Comparison of ENCODE assay signal across 18 cellular contexts in the genomic region with DNA sequence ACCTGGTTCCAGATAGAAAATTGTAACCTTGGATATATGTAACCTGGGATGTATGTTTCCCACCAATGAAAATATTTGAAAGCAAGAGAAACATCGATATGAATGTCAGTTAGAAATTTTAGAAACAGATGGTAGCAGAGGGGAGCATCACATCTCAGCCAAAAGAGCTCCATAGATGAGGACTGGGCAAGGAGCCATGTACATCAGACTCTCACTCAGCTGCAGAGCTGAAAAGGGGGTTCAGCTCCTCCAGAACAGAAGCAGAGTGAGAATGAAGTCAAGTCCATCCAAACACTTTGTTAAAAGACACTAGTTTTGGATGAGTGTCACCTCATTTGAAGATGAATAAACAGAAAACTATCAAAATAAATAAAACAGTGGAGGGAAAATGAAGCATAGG.
DNase-seq lines count a peak whose midpoint lies in the region; ATAC-seq and TF ChIP-seq lines count a peak whose summit lies in the region.
"Had no signal": no experiment of that assay in that cellular context is flagged by ENCODE, and none has a peak within 500 bp of the region (broad histone marks: within the 10 kb centered on the region; RNA-seq: fewer than 3 reads in every experiment).

No MANE protein-coding gene starts in this region.

- H2AK5ac ChIP-seq in mesenchymal stem cell (ENCODE audit: low read length, severe bottlenecking), result no peak overlapping the region

- no peaks in the 10 kb centered on the region for H3K79me1 ChIP-seq in mesenchymal stem cell (replicated peaks; ENCODE audit: low read length, poor library complexity, severe bottlenecking)

- H3K18ac ChIP-seq in mesenchymal stem cell (ENCODE audit: low read depth in 1 of 2, low read length in 2 of 2), result no peak overlapping the region

- no peak for ATAC-seq in HG02610 (IDR thresholded peaks at IDR 0.05; ENCODE audit: unreplicated experiment)

- no peak overlapping the region for H3K9ac ChIP-seq in mesenchymal stem cell (ENCODE audit: low read length)
- H3K9ac ChIP-seq: KMS-11 had no signal

- H3K4me1 Mint-ChIP-seq in neural crest cell, result peaks cover 4% of the 10 kb centered on the region

- H3K9me3 ChIP-seq in mesenchymal stem cell (ENCODE audit: control insufficient read depth, low read length), result peaks cover 5% of the 10 kb centered on the region
- H3K9me3 ChIP-seq: SJSA1 had no signal

- H2BK12ac ChIP-seq in mesenchymal stem cell (ENCODE audit: low read length in 2 of 2), result no peak overlapping the region

- no peak overlapping the region for H2BK15ac ChIP-seq in mesenchymal stem cell (ENCODE audit: low read depth, poor library complexity, severe bottlenecking)

- WGBS in mesenchymal stem cell, result 98% methylated on average over 1 of the region's 1 CpG

- no peaks in the 10 kb centered on the region for H3K27me3 ChIP-seq in mesenchymal stem cell (ENCODE audit: control insufficient read depth in 1 of 2, insufficient read depth in 1 of 2, low read length in 2 of 2)
- H3K27me3 ChIP-seq: SJSA1 had no signal

- no peak overlapping the region for H3K14ac ChIP-seq in mesenchymal stem cell (ENCODE audit: low read length in 2 of 2)

- H2AFZ ChIP-seq in mesenchymal stem cell (ENCODE audit: low read depth, low read length), result no peak overlapping the region

- no peak overlapping the region for H2BK120ac ChIP-seq in mesenchymal stem cell (ENCODE audit: low read depth, low read length)

- H3K36me3 Mint-ChIP-seq in neural crest cell (ENCODE audit: low read depth), result no peaks in the 10 kb centered on the region

- H3K9me3 Mint-ChIP-seq in neural crest cell, result no peaks in the 10 kb centered on the region

- H4K8ac ChIP-seq in mesenchymal stem cell (ENCODE audit: low read length), result no peak overlapping the region

- H3K23ac ChIP-seq in mesenchymal stem cell (ENCODE audit: low read length in 2 of 2), result no peak overlapping the region

- H4K91ac ChIP-seq in mesenchymal stem cell (ENCODE audit: low read length), result no peak overlapping the region

- no peak for TF ChIP-seq CTCF in neural crest cell (conservative IDR thresholded peaks at IDR 0.05)

- H3K4me2 ChIP-seq in mesenchymal stem cell (ENCODE audit: low read length, poor library complexity, severe bottlenecking), result no peak overlapping the region

- no peak overlapping the region for H3K27ac ChIP-seq in mesenchymal stem cell (ENCODE audit: low read length, poor library complexity, severe bottlenecking)
- H3K27ac ChIP-seq: KMS-11, SJSA1 had no signal

- no peak overlapping the region for H3K4me3 ChIP-seq in mesenchymal stem cell (ENCODE audit: insufficient read depth in 1 of 2, low read depth in 1 of 2, low read length in 2 of 2)
- H3K4me3 ChIP-seq: SJSA1 had no signal

- H2BK5ac ChIP-seq in mesenchymal stem cell (ENCODE audit: low read depth, low read length, poor library complexity, severe bottlenecking), result no peak overlapping the region

- H3K36me3 ChIP-seq in mesenchymal stem cell (ENCODE audit: control insufficient read depth in 1 of 2, insufficient read depth in 2 of 2, low read depth in 1 of 2, low read length in 2 of 2), result peaks cover 0 to 31% of the 10 kb centered on the region in 2 experiments
- H3K36me3 ChIP-seq: SJSA1 had no signal

- peak overlapping the region; percentile 5 for H3K27ac Mint-ChIP-seq in neural crest cell (ENCODE audit: unreplicated experiment)

- no peaks in the 10 kb centered on the region for H3K4me1 ChIP-seq in mesenchymal stem cell (ENCODE audit: control insufficient read depth, insufficient read depth, low read depth, low read length)

- H3K27me3 Mint-ChIP-seq in neural crest cell (ENCODE audit: low read depth), result no peaks in the 10 kb centered on the region

- no peak overlapping the region for H3K4me3 Mint-ChIP-seq in neural crest cell

- H3K4ac ChIP-seq in mesenchymal stem cell (ENCODE audit: low read depth in 1 of 2, low read length in 2 of 2), result no peak overlapping the region

- peak; percentile 69 for DNase-seq in DMS 273 treated with DMSO at 0.1 percent for 48 hours (lab: John Stamatoyannopoulos, UW)
- peak; percentile 91 for DNase-seq in NCI-H2171 treated with DMSO at 0.1 percent for 48 hours (lab: John Stamatoyannopoulos, UW)
- peak; percentile 91 for DNase-seq in cerebellar cortex (ENCODE audit: low spot score)
- no peak for DNase-seq in neural crest cell (ENCODE audit: low read depth, low spot score)
- DNase-seq in mesenchymal stem cell, result no peak
- no peak for DNase-seq in activated T-cell treated with anti-CD3 and anti-CD28 coated beads, Interleukin-2, amount 50 U/mL, for 1 hour
- DNase-seq in 8988T, result no peak
- DNase-seq: ACHN, AML-193, COR-L47, EL, NCI-H1048, NCI-H1930, NCI-H2227 treated with DMSO at 0.1 percent for 48 hours, NCI-H526 treated with DMSO at 0.1 percent for 48 hours had no signal

Comparison
In these comparisons a context has a peak if more than half of its experiments do, and no peak if none do; other contexts are left out.
1. DNase-seq: peak in DMS 273 treated with DMSO at 0.1 percent for 48 hours (single experiment), NCI-H2171 treated with DMSO at 0.1 percent for 48 hours (single experiment) and cerebellar cortex (single experiment); none in neural crest cell (single experiment), mesenchymal stem cell (single experiment), activated T-cell treated with anti-CD3 and anti-CD28 coated beads, Interleukin-2, amount 50 U/mL, for 1 hour (single experiment) and 8988T (single experiment).